In genomic region chr20:24654425-24654824, GRCh38 we compare ENCODE assay signal across 25 cellular contexts.
"Had no signal": no experiment of that assay in that cellular context is flagged by ENCODE, and none has a peak within 500 bp of the region (broad histone marks: within the 10 kb centered on the region; RNA-seq: fewer than 3 reads in every experiment).

No MANE protein-coding gene starts in this region.

- H3K4me3 ChIP-seq: left lung, lower lobe of right lung, ovary, right atrium auricular region, skin epidermis, spleen, stomach, testis, thyroid gland, transverse colon, upper lobe of left lung, vagina had no signal

- DNase-seq: hypothalamus; immature natural killer cell; left colon; left lung; lower lobe of right lung; mammary epithelial cell; mesenchymal stem cell; natural killer cell; ovary; stimulated activated CD4-positive, alpha-beta T cell treated with anti-CD3 and anti-CD28 coated beads, Interleukin-4, amount 100 ng/mL, for 24 hours; stimulated activated naive CD4-positive, alpha-beta T cell; stomach; testis; thyroid gland; transverse colon; upper lobe of left lung had no signal

- H3K9me3 Mint-ChIP-seq: immature natural killer cell; natural killer cell; stimulated activated effector memory CD8-positive, alpha-beta T cell treated with anti-CD3 and anti-CD28 coated beads, Interleukin-12 subunit alpha, Interleukin-12 subunit beta, amount 100 ng/mL, for 72 hours had no signal

- H3K4me1 ChIP-seq: left lung, lower lobe of right lung, spleen, testis, thyroid gland, transverse colon, upper lobe of left lung had no signal

- ATAC-seq: left colon; left lung; lower lobe of right lung; natural killer cell; sciatic nerve; stimulated activated effector memory CD8-positive, alpha-beta T cell treated with anti-CD3 and anti-CD28 coated beads, Interleukin-12 subunit alpha, Interleukin-12 subunit beta, amount 100 ng/mL, for 72 hours had no signal

- H3K36me3 Mint-ChIP-seq: immature natural killer cell; natural killer cell; stimulated activated effector memory CD8-positive, alpha-beta T cell treated with anti-CD3 and anti-CD28 coated beads, Interleukin-12 subunit alpha, Interleukin-12 subunit beta, amount 100 ng/mL, for 72 hours had no signal

- H3K27me3 ChIP-seq: ovary, right atrium auricular region, stomach, testis, thyroid gland, transverse colon, upper lobe of left lung, vagina had no signal

- H3K27ac ChIP-seq: left lung, lower lobe of right lung, ovary, right atrium auricular region, skin epidermis, spleen, testis, thyroid gland, transverse colon, upper lobe of left lung, vagina had no signal

- H3K4me1 Mint-ChIP-seq: immature natural killer cell; natural killer cell; stimulated activated effector memory CD8-positive, alpha-beta T cell treated with anti-CD3 and anti-CD28 coated beads, Interleukin-12 subunit alpha, Interleukin-12 subunit beta, amount 100 ng/mL, for 72 hours had no signal

- H3K36me3 ChIP-seq: left lung, lower lobe of right lung, ovary, right atrium auricular region, spleen, stomach, thyroid gland, transverse colon, upper lobe of left lung, vagina had no signal

- H3K27ac Mint-ChIP-seq: immature natural killer cell; natural killer cell; progenitor cell of endocrine pancreas; stimulated activated effector memory CD8-positive, alpha-beta T cell treated with anti-CD3 and anti-CD28 coated beads, Interleukin-12 subunit alpha, Interleukin-12 subunit beta, amount 100 ng/mL, for 72 hours had no signal

- H3K4me3 Mint-ChIP-seq: immature natural killer cell; natural killer cell; stimulated activated effector memory CD8-positive, alpha-beta T cell treated with anti-CD3 and anti-CD28 coated beads, Interleukin-12 subunit alpha, Interleukin-12 subunit beta, amount 100 ng/mL, for 72 hours had no signal

- FAIRE-seq: islet of Langerhans, kidney had no signal

- H3K9me3 ChIP-seq: left lung, lower lobe of right lung, ovary, right atrium auricular region, spleen, stomach, testis, thyroid gland, transverse colon, upper lobe of left lung, vagina had no signal
